Comparison of ENCODE assay signal across 8 cellular contexts in the genomic region with DNA sequence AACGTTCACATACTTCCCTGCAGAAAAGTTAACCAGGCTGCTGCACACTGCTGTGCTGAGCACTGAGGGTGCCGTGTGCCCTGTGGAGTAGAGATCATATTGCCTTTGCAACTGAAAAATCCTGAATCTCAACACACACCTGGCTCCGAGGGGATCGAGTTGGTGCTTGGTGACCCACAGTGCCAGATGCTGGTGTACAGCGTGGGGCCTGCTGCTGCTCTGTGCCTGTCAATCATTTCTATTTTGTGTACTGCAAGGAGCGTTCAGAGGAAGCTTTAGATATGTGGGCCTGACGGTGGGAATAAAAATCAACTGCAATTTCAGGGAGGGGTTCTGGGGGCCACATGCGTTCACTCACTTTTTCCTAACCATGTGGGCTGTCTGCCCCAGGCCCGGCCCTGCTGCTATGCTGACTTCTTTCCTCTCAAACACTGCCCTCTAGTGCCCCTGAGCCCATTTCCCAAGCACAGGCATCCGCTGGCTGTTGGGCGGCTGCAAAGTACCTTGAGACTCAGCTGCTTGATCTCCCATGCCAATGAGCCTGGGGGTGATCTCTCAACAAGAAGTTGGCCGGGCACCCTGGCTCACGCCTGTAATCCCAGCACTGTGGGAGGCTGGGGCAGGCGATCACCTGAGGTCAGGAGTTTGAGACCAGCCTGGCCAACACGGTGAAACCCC. TPM values are rescaled to one million over a fixed set of nuclear protein-coding genes. Genes with fewer than 3 reads are reported as not detected.
DNase-seq lines count a peak whose midpoint lies in the region; ATAC-seq and TF ChIP-seq lines count a peak whose summit lies in the region.

No MANE protein-coding gene starts in this region.

- H3K36me3 Mint-ChIP-seq in GM23338 (ENCODE audit: low read depth) = peaks cover 28% of the 10 kb centered on the region

- POLR2A ChIA-PET in AG04449 (lab: Yijun Ruan, JAX) = interaction anchor here (0.6 to 2.3 kb wide), 2 partner anchors 9 to 11 kb away, joined by 3 to 16 read pairs; a partner anchor contains a TSS

- H2AFZ ChIP-seq in GM23338 = no peak overlapping the region

- peaks cover 20% of the 10 kb centered on the region for H3K27me3 Mint-ChIP-seq in GM23338 (ENCODE audit: insufficient read depth, low read depth, poor library complexity)

- ATAC-seq in GM23338 = peak; percentile 79
- no peak for ATAC-seq in gastrocnemius medialis
- ATAC-seq in HG02759 (IDR thresholded peaks at IDR 0.05; ENCODE audit: unreplicated experiment) = no peak
- no peak for ATAC-seq in GM18517 (IDR thresholded peaks at IDR 0.05; ENCODE audit: unreplicated experiment)

- H3K4me3 ChIP-seq in AG04449 (ENCODE audit: low read depth, low read length) (no peak overlapping the region), GM23338 (no peak overlapping the region), fibroblast of mammary gland (ENCODE audit: control insufficient read depth, low read depth, low read length) (no peak overlapping the region), gastrocnemius medialis (no peak overlapping the region)

- no peaks in the 10 kb centered on the region for H3K9me3 ChIP-seq in gastrocnemius medialis

- H3K4me2 ChIP-seq in GM23338 = no peak overlapping the region

- peaks cover 9% of the 10 kb centered on the region for H4K20me1 ChIP-seq in GM23338 (replicated peaks; ENCODE audit: insufficient read depth)

- CTCF ChIA-PET in AG04449 (lab: Yijun Ruan, JAX) = interaction anchor here (0.8 to 3.4 kb wide), 6 partner anchors 9 to 34 kb away, joined by 3 to 23 read pairs (median 4); a partner anchor contains a TSS

- H3K4me1 ChIP-seq in GM23338 (ENCODE audit: insufficient read depth) (peaks cover 25% of the 10 kb centered on the region), gastrocnemius medialis (peaks cover 8 to 26% of the 10 kb centered on the region in 2 donors)

- H3K27me3 ChIP-seq in GM23338 (ENCODE audit: insufficient read depth) (no peaks in the 10 kb centered on the region), gastrocnemius medialis (no peaks in the 10 kb centered on the region)

- no peak overlapping the region for H3K4me3 Mint-ChIP-seq in GM23338

- no peaks in the 10 kb centered on the region for H3K9me2 ChIP-seq in GM23338 (ENCODE audit: insufficient read depth)

- peaks cover 40% of the 10 kb centered on the region for H3K4me1 Mint-ChIP-seq in GM23338

- H3F3A ChIP-seq in GM23338 (replicated peaks; ENCODE audit: low read depth) = 0 out of 2 replicates have a peak, but pooled peaks cover 4% of the 10 kb centered on the region

- TF ChIP-seq CTCF in AG04449 (IDR thresholded peaks at IDR 0.05; ENCODE audit: insufficient read depth, low read length, missing control alignments) (peak; percentile 67), GM23338 (conservative IDR thresholded peaks at IDR 0.05; ENCODE audit: low read depth in 2 of 2) (peak; percentile 71 to 91), fibroblast of mammary gland (conservative IDR thresholded peaks at IDR 0.05; ENCODE audit: control insufficient read depth, insufficient read depth, low read depth, low read length) (peak; percentile 41), gastrocnemius medialis (IDR thresholded peaks at IDR 0.05 in 4 of 5, conservative IDR thresholded peaks at IDR 0.05 in 1 of 5) (no peak)

- H3K27ac ChIP-seq in GM23338 (ENCODE audit: low read depth) (no peak overlapping the region), gastrocnemius medialis (no peak overlapping the region)

- DNase-seq in AG04449 (ENCODE audit: low read depth, low spot score) (no peak), GM23338 (ENCODE audit: low spot score) (peak; percentile 93), UCSD-AML1 (lab: John Stamatoyannopoulos, UW; ENCODE audit: unreplicated experiment) (peak; percentile 45), fibroblast of mammary gland (ENCODE audit: low read depth) (no peak), posterior cingulate gyrus (peak in 9 of 10 donors; percentile 69 to 96 (median 78)), gastrocnemius medialis (no peak)

- no peak overlapping the region for H3K27ac Mint-ChIP-seq in GM23338

- H3K9me3 Mint-ChIP-seq in GM23338 = no peaks in the 10 kb centered on the region; the same call in 2 of the 3 replicates

- in situ Hi-C loops in gastrocnemius medialis (cut with MboI; ENCODE audit: low sequenced_read_pairs in 4 of 4) = no loop called here

- TF ChIP-seq POLR2A in gastrocnemius medialis (IDR thresholded peaks at IDR 0.05) = no peak

- intact Hi-C loops in posterior cingulate gyrus (cut with DNase I) = no loop called here
- intact Hi-C loops in gastrocnemius medialis (cut with DNase I; ENCODE audit: low total_unique reads) = no loop called here

- peaks cover 3% of the 10 kb centered on the region for H3K79me2 ChIP-seq in GM23338 (replicated peaks; ENCODE audit: insufficient read depth)

- H3K36me3 ChIP-seq in GM23338 (ENCODE audit: insufficient read depth) = no peaks in the 10 kb centered on the region
- no peaks in the 10 kb centered on the region for H3K36me3 ChIP-seq in gastrocnemius medialis

TF ChIP-seq in GM23338, 12 proteins besides CTCF, POLR2A, EP300 and RAD21:
- TF ChIP-seq, protein P1, sequence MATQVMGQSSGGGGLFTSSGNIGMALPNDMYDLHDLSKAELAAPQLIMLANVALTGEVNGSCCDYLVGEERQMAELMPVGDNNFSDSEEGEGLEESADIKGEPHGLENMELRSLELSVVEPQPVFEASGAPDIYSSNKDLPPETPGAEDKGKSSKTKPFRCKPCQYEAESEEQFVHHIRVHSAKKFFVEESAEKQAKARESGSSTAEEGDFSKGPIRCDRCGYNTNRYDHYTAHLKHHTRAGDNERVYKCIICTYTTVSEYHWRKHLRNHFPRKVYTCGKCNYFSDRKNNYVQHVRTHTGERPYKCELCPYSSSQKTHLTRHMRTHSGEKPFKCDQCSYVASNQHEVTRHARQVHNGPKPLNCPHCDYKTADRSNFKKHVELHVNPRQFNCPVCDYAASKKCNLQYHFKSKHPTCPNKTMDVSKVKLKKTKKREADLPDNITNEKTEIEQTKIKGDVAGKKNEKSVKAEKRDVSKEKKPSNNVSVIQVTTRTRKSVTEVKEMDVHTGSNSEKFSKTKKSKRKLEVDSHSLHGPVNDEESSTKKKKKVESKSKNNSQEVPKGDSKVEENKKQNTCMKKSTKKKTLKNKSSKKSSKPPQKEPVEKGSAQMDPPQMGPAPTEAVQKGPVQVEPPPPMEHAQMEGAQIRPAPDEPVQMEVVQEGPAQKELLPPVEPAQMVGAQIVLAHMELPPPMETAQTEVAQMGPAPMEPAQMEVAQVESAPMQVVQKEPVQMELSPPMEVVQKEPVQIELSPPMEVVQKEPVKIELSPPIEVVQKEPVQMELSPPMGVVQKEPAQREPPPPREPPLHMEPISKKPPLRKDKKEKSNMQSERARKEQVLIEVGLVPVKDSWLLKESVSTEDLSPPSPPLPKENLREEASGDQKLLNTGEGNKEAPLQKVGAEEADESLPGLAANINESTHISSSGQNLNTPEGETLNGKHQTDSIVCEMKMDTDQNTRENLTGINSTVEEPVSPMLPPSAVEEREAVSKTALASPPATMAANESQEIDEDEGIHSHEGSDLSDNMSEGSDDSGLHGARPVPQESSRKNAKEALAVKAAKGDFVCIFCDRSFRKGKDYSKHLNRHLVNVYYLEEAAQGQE (IDR thresholded peaks at IDR 0.05; ENCODE audit: unreplicated experiment) = no peak
- no peak for TF ChIP-seq EZH2 (IDR thresholded peaks at IDR 0.05; ENCODE audit: low read depth, unreplicated experiment)

RNA-seq across cellular contexts. Expression of a gene that starts 9.7 kb away (rescaled TPM):
- total RNA-seq in GM23338 (2014; rRNA removed; shearing (Covaris generic)) = 45.6 and 74.3 TPM in 2 replicates
- 41.2 and 42.1 TPM in 2 replicates for polyA plus RNA-seq in GM23338 (2016; fragmentation: Nextera tagmentation; extraction: Ambion mirVana)
- 10 to 100 TPM in 3 of 4 donors, 1 to 10 TPM in 1; 9.9 to 49.5 (median 15.5) TPM for total RNA-seq in gastrocnemius medialis

RNA-seq across cellular contexts. Expression of a gene that starts 24.0 kb away (rescaled TPM):
- total RNA-seq in GM23338 (2014; rRNA removed; shearing (Covaris generic)) = 31.8 and 40.8 TPM in 2 replicates
- 18.2 and 21.5 TPM in 2 replicates for polyA plus RNA-seq in GM23338 (2016; fragmentation: Nextera tagmentation; extraction: Ambion mirVana)
- total RNA-seq in gastrocnemius medialis = under 1 TPM in 1 of 4 donors, not detected in 3; 0.41 TPM

RNA-seq across cellular contexts. Expression of a gene that starts 24.3 kb away (rescaled TPM):
- 3.3 and 6.4 TPM in 2 replicates for total RNA-seq in GM23338 (2014; rRNA removed; shearing (Covaris generic))
- 0.26 and 0.52 TPM in 2 replicates for polyA plus RNA-seq in GM23338 (2016; fragmentation: Nextera tagmentation; extraction: Ambion mirVana)
- 1 to 10 TPM; 1.5 to 4.9 (median 3.4) TPM for total RNA-seq in gastrocnemius medialis

RNA-seq across cellular contexts. Expression of a gene that starts 33.8 kb away (rescaled TPM):
- 0.35 and 3.4 TPM in 2 replicates for total RNA-seq in GM23338 (2014; rRNA removed; shearing (Covaris generic))
- 1.4 and 2.3 TPM in 2 replicates for polyA plus RNA-seq in GM23338 (2016; fragmentation: Nextera tagmentation; extraction: Ambion mirVana)
- total RNA-seq in gastrocnemius medialis = 1 to 10 TPM in 2 of 4 donors, under 1 TPM in 1, not detected in 1; 0.83 to 4.6 (median 4.2) TPM

Comparison
In these comparisons a context has a peak if more than half of its experiments do, and no peak if none do; other contexts are left out.
1. DNase-seq: peak in GM23338 (single experiment), UCSD-AML1 (single experiment) and posterior cingulate gyrus (9 of 10); none in AG04449 (single experiment), fibroblast of mammary gland (single experiment) and gastrocnemius medialis (0 of 2).
2. CTCF ChIP-seq: peak in AG04449 (single experiment), GM23338 (2 of 2) and fibroblast of mammary gland (single experiment); none in gastrocnemius medialis (0 of 5).
3. RNA of a gene that starts 24.0 kb away (total RNA-seq): 31.8 to 40.8 TPM in GM23338; 0.41 TPM in gastrocnemius medialis; every median in the first group is over 10 times any median in the second.